ENCODE assay signal across 9 cellular contexts in genomic region chr12:1544991-1545700, GRCh38. TPM values are rescaled to one million over a fixed set of nuclear protein-coding genes. Genes with fewer than 3 reads are reported as not detected.
DNase-seq lines count a peak whose midpoint lies in the region; ATAC-seq, FAIRE-seq and TF ChIP-seq lines count a peak whose summit lies in the region.
"Had no signal": no experiment of that assay in that cellular context is flagged by ENCODE, and none has a peak within 500 bp of the region (broad histone marks: within the 10 kb centered on the region; RNA-seq: fewer than 3 reads in every experiment).

No MANE protein-coding gene starts in this region.

- CTCF ChIA-PET in endothelial cell of umbilical vein (lab: Charles Lee) = interaction anchor here (0.7 to 5.0 kb wide), 10 partner anchors 10 to 427 kb away, joined by 3 to 130 read pairs (median 4); no protein-coding TSS in a partner anchor
- CTCF ChIA-PET in activated CD4-positive, alpha-beta T cell treated with anti-CD3 and anti-CD28 coated beads for 36 hours (lab: Charles Lee) = interaction anchor here (0.7 to 2.3 kb wide), 4 partner anchors 12 to 427 kb away, joined by 3 to 10 read pairs (median 5); no protein-coding TSS in a partner anchor

- H2AFZ ChIP-seq in endothelial cell of umbilical vein (ENCODE audit: low read depth, low read length) (no peak overlapping the region), MM.1S (ENCODE audit: low read length) (no peak overlapping the region)

- no peak overlapping the region for H3K27ac Mint-ChIP-seq in activated CD4-positive, alpha-beta T cell treated with anti-CD3 and anti-CD28 coated beads for 36 hours

- TF ChIP-seq CTCF in endothelial cell of umbilical vein (IDR thresholded peaks at IDR 0.05; ENCODE audit: extremely low read depth in 1 of 2, insufficient read depth in 1 of 2, low read depth in 1 of 2, low read length in 2 of 2) = peak in 1 of 2 donors; percentile 26
- no peak for TF ChIP-seq CTCF in MM.1S (IDR thresholded peaks at IDR 0.05; ENCODE audit: low read length)

- H3K9me3 Mint-ChIP-seq in activated CD4-positive, alpha-beta T cell treated with anti-CD3 and anti-CD28 coated beads for 36 hours (ENCODE audit: low read depth) = no peaks in the 10 kb centered on the region

- H3K36me3 ChIP-seq in endothelial cell of umbilical vein (ENCODE audit: control insufficient read depth in 2 of 2, extremely low read depth in 1 of 2, insufficient read depth in 2 of 2, low read length in 2 of 2) (no peaks in the 10 kb centered on the region), MM.1S (replicated peaks; ENCODE audit: insufficient read depth, low read length) (peaks cover 20% of the 10 kb centered on the region)
- H3K36me3 ChIP-seq: prostate gland had no signal

- H3K9ac ChIP-seq in endothelial cell of umbilical vein (replicated peaks; ENCODE audit: extremely low read depth, insufficient read depth, low read length) = no peak overlapping the region
- H3K9ac ChIP-seq in MM.1S (ENCODE audit: low read length) = no peak overlapping the region

- H3K4me3 ChIP-seq in endothelial cell of umbilical vein (replicated peaks in 1 of 3; ENCODE audit: insufficient read depth in 1 of 3, low read depth in 1 of 3, low read length in 3 of 3) (no peak overlapping the region), MM.1S (ENCODE audit: low read length) (no peak overlapping the region)
- H3K4me3 ChIP-seq: prostate gland had no signal

- no peaks in the 10 kb centered on the region for H3K79me2 ChIP-seq in endothelial cell of umbilical vein (ENCODE audit: control insufficient read depth, insufficient read depth, low read length)
- peaks cover 98% of the 10 kb centered on the region for H3K79me2 ChIP-seq in MM.1S (ENCODE audit: low read length)

- H3K4me3 Mint-ChIP-seq in activated CD4-positive, alpha-beta T cell treated with anti-CD3 and anti-CD28 coated beads for 36 hours = no peak overlapping the region

- H3K4me2 ChIP-seq in endothelial cell of umbilical vein (ENCODE audit: insufficient read depth, low read length) (no peak overlapping the region), MM.1S (ENCODE audit: low read depth, low read length) (no peak overlapping the region)

- H3K4me1 ChIP-seq in endothelial cell of umbilical vein (ENCODE audit: control insufficient read depth, extremely low read depth, insufficient read depth, low read length) = no peaks in the 10 kb centered on the region
- H3K4me1 ChIP-seq in MM.1S (ENCODE audit: low read length) = no peaks in the 10 kb centered on the region; the same call in 1 of the 2 replicates
- H3K4me1 ChIP-seq: prostate gland had no signal

- H3F3A ChIP-seq in MM.1S (ENCODE audit: insufficient read depth, low read length) = no peaks in the 10 kb centered on the region; the same call in 1 of the 2 replicates

- FAIRE-seq in endothelial cell of umbilical vein (lab: Jason Lieb, UNC) = peak; percentile 75

- DNase-seq in SIG-M5 treated with dmso at 0.1 percent for 504 hours (lab: John Stamatoyannopoulos, UW; ENCODE audit: unreplicated experiment) = peak; percentile 82
- no peak for DNase-seq in SIG-M5 (lab: John Stamatoyannopoulos, UW)
- DNase-seq in NOMO-1 treated with DMSO at 0.1 percent for 48 hours (lab: John Stamatoyannopoulos, UW; ENCODE audit: unreplicated experiment) = peak; percentile 87
- peak; percentile 32 for DNase-seq in endothelial cell of umbilical vein (ENCODE audit: low read depth, low spot score)
- DNase-seq in sciatic nerve (ENCODE audit: low spot score) = no peak
- DNase-seq in MM.1S = no peak
- DNase-seq in activated CD4-positive, alpha-beta T cell treated with anti-CD3 and anti-CD28 coated beads for 36 hours = no peak

- dilution Hi-C loops in endothelial cell of umbilical vein (cut with MboI; ENCODE audit: extremely low pct_ligation_motif_present, low sequenced_read_pairs) = no loop called here

- H3K4me1 Mint-ChIP-seq in activated CD4-positive, alpha-beta T cell treated with anti-CD3 and anti-CD28 coated beads for 36 hours = no peaks in the 10 kb centered on the region

- H3K27ac ChIP-seq in endothelial cell of umbilical vein (ENCODE audit: insufficient read depth, low read depth, low read length) (no peak overlapping the region), MM.1S (ENCODE audit: low read length) (no peak overlapping the region)
- H3K27ac ChIP-seq: prostate gland had no signal

- peaks cover 29% of the 10 kb centered on the region for H3K27me3 Mint-ChIP-seq in activated CD4-positive, alpha-beta T cell treated with anti-CD3 and anti-CD28 coated beads for 36 hours

- H3K9me2 ChIP-seq in MM.1S (replicated peaks; ENCODE audit: insufficient read depth, low read length) = no peaks in the 10 kb centered on the region

- BruUV-seq in endothelial cell of umbilical vein (replicated peaks; lab: Mats Ljungman, UMichigan) = no TSS peak

- peaks cover 5 to 10% of the 10 kb centered on the region in 2 experiments for H3K27me3 ChIP-seq in endothelial cell of umbilical vein (ENCODE audit: control insufficient read depth in 2 of 2, insufficient read depth in 2 of 2, low read length in 2 of 2)
- no peaks in the 10 kb centered on the region for H3K27me3 ChIP-seq in MM.1S (replicated peaks; ENCODE audit: insufficient read depth, low read length)

- no peaks in the 10 kb centered on the region for H3K36me3 Mint-ChIP-seq in activated CD4-positive, alpha-beta T cell treated with anti-CD3 and anti-CD28 coated beads for 36 hours (ENCODE audit: low read depth)

- ATAC-seq in sciatic nerve = peak; percentile 30
- no peak for ATAC-seq in GM18858 (IDR thresholded peaks at IDR 0.05; ENCODE audit: unreplicated experiment)
- ATAC-seq in activated CD4-positive, alpha-beta T cell treated with anti-CD3 and anti-CD28 coated beads for 36 hours = no peak

- TF ChIP-seq POLR2A in endothelial cell of umbilical vein (IDR thresholded peaks at IDR 0.05; ENCODE audit: low read depth, low read length) = no peak

- no peaks in the 10 kb centered on the region for H4K20me1 ChIP-seq in endothelial cell of umbilical vein (replicated peaks; ENCODE audit: control insufficient read depth, extremely low read depth, insufficient read depth, low read length)
- H4K20me1 ChIP-seq in MM.1S (ENCODE audit: insufficient read depth, low read length) = peaks cover 10% of the 10 kb centered on the region

- H3K9me3 ChIP-seq in endothelial cell of umbilical vein (replicated peaks; ENCODE audit: control insufficient read depth, insufficient read depth, low read length) = no peaks in the 10 kb centered on the region
- H3K9me3 ChIP-seq in MM.1S (replicated peaks; ENCODE audit: insufficient read depth, low read length) = no peaks in the 10 kb centered on the region
- H3K9me3 ChIP-seq: prostate gland had no signal

- H3K9me1 ChIP-seq in endothelial cell of umbilical vein (replicated peaks; ENCODE audit: control insufficient read depth, extremely low read depth, insufficient read depth, low read length) = no peaks in the 10 kb centered on the region

- POLR2A ChIA-PET in endothelial cell of umbilical vein (lab: Charles Lee) = no interaction called here
- POLR2A ChIA-PET in activated CD4-positive, alpha-beta T cell treated with anti-CD3 and anti-CD28 coated beads for 36 hours (lab: Charles Lee) = interaction anchor here (0.6 to 1.0 kb wide), 2 partner anchors 24 to 38 kb away, joined by 3 to 7 read pairs; no protein-coding TSS in a partner anchor

- intact Hi-C loops in endothelial cell of umbilical vein (cut with micrococcal nuclease) (loop anchor here (1.0 kb wide), 1 partner anchor 427 kb away; no protein-coding TSS in a partner anchor), sciatic nerve (cut with DNase I) (no loop called here)
- intact Hi-C loops in activated CD4-positive, alpha-beta T cell treated with anti-CD3 and anti-CD28 coated beads for 36 hours (cut with DNase I, micrococcal nuclease) = no loop called here

TF ChIP-seq in endothelial cell of umbilical vein, 7 proteins besides CTCF, POLR2A, EP300 and RAD21:
- TF ChIP-seq MYC (IDR thresholded peaks at IDR 0.05; ENCODE audit: low read depth, low read length) = no peak
- no peak for TF ChIP-seq JUN (IDR thresholded peaks at IDR 0.05; ENCODE audit: borderline replicate concordance, insufficient read depth, insufficient read length, low read depth)
- TF ChIP-seq FOS (IDR thresholded peaks at IDR 0.05; ENCODE audit: borderline replicate concordance, insufficient read depth, low read length) = no peak
- TF ChIP-seq GATA2 (IDR thresholded peaks at IDR 0.05; ENCODE audit: insufficient read depth, insufficient read length, low read depth, low read length) = no peak
- no peak for TF ChIP-seq EZH2 (IDR thresholded peaks at IDR 0.05; ENCODE audit: borderline replicate concordance, low read depth, low read length, severe bottlenecking)
- no peak for TF ChIP-seq POLR2AphosphoS5 (IDR thresholded peaks at IDR 0.05; ENCODE audit: insufficient read depth, low read depth, low read length)
- TF ChIP-seq MAX (IDR thresholded peaks at IDR 0.05; ENCODE audit: insufficient read depth, insufficient read length) = no peak

RNA-seq across cellular contexts. Expression of gene FBXL14, which starts 49.2 kb away (rescaled TPM):
- total RNA-seq in endothelial cell of umbilical vein = 10.2 and 11.3 TPM in 2 replicates
- 15.7 and 16.8 TPM in 2 replicates for polyA plus RNA-seq in endothelial cell of umbilical vein
- 8.2 and 10.6 TPM in 2 replicates for polyA plus RNA-seq in endothelial cell of umbilical vein (2011; cell fraction: cytosol; rRNA removed)
- polyA plus RNA-seq in endothelial cell of umbilical vein (2011; cell fraction: nucleus; rRNA removed) = 3.0 and 4.9 TPM in 2 replicates
- polyA plus RNA-seq in endothelial cell of umbilical vein (2012) = 4.8 and 4.9 TPM in 2 replicates
- 12.4 and 13.3 TPM in 2 replicates for polyA minus RNA-seq in endothelial cell of umbilical vein
- polyA minus RNA-seq in endothelial cell of umbilical vein (2011; cell fraction: cytosol; rRNA and poly(A)+ RNA removed) = 12.1 TPM
- 4.7 and 5.1 TPM in 2 replicates for polyA minus RNA-seq in endothelial cell of umbilical vein (2011; cell fraction: nucleus; rRNA and poly(A)+ RNA removed)
- total RNA-seq in sciatic nerve = 14.0 TPM
- total RNA-seq in activated CD4-positive, alpha-beta T cell treated with anti-CD3 and anti-CD28 coated beads for 36 hours = 10 to 100 TPM; 17.0 to 17.8 TPM

Comparison
In these comparisons a context has a peak if more than half of its experiments do, and no peak if none do; other contexts are left out.
1. DNase-seq: peak in SIG-M5 treated with dmso at 0.1 percent for 504 hours (single experiment), NOMO-1 treated with DMSO at 0.1 percent for 48 hours (single experiment) and endothelial cell of umbilical vein (single experiment); none in SIG-M5 (single experiment), sciatic nerve (single experiment), MM.1S (single experiment) and activated CD4-positive, alpha-beta T cell treated with anti-CD3 and anti-CD28 coated beads for 36 hours (single experiment).